ENCODE assay signal across 8 cellular contexts in the genomic region with DNA sequence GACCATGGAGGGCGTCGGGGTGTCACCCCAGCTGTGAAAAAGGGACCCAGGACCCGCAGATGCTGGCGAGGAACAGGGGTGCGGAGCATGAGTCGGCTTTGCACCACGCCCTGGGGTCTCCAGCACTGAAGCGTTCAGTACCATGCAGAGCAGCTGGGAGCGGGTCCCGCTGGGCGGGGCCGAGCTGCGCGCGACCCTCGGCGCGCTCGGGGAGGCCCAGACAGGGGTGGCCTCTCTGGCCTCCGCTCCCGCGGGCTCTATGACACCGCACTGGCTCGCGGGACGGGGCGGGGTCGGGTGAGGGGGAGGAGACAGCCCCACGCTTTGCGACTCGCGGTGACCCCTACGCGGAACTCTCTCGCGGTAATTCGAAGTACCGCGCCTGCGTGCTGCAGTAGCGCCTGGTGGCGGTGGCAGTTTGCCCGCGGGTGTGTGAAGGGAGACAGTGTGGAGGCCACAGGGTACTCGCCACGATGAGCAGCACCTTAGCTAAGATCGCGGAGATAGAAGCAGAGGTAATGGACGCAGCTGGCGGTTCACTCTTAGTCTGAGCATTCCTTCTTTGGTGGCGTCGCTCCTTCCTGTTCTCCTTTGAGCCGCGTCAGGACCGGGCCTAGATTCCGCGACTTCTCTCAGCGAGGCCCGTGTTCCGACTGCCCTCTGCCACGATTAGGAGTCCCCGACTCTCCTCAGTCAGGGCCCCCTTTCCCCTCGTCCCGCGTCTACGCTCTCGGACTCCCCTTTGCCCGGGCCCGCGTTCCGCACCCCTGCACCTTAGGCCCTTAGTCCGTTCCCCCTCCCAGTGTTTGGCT. TPM values are rescaled to one million over a fixed set of nuclear protein-coding genes. Genes with fewer than 3 reads are reported as not detected.
DNase-seq lines count a peak whose midpoint lies in the region; ATAC-seq and TF ChIP-seq lines count a peak whose summit lies in the region.

A gene with protein sequence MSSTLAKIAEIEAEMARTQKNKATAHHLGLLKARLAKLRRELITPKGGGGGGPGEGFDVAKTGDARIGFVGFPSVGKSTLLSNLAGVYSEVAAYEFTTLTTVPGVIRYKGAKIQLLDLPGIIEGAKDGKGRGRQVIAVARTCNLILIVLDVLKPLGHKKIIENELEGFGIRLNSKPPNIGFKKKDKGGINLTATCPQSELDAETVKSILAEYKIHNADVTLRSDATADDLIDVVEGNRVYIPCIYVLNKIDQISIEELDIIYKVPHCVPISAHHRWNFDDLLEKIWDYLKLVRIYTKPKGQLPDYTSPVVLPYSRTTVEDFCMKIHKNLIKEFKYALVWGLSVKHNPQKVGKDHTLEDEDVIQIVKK (plus strand): TSS at position 394 of the 812 bp plus-strand sequence. CDS start 80 bp downstream, at position 474.

- peak within 1 kb of the TSS; percentile 96 for H2AFZ ChIP-seq in PC-9

- H4K20me1 ChIP-seq in PC-9 (ENCODE audit: insufficient read depth), result 0 out of 2 replicates have a peak, but pooled peaks cover 4% of the 10 kb centered on the region

- H3F3A ChIP-seq in PC-9 (ENCODE audit: insufficient read depth, low read depth), result peaks cover 18% of the 10 kb centered on the region

- peak within 1 kb of the TSS; percentile 98 for H3K27ac Mint-ChIP-seq in activated T-cell treated with anti-CD3 and anti-CD28 coated beads, Interleukin-2, amount 50 U/mL, for 24 hours

- 0 to 1% methylated on average over 72 of the region's 72 CpGs for WGBS in esophagus, 2 donors

- peaks cover 9% of the 10 kb centered on the region for H3K36me3 ChIP-seq in PC-9 (ENCODE audit: low read depth)
- no peaks in the 10 kb centered on the region for H3K36me3 ChIP-seq in esophagus (ENCODE audit: control insufficient read depth in 2 of 2, insufficient read depth in 2 of 2, low read length in 1 of 2)
- H3K36me3 ChIP-seq in muscle layer of colon (ENCODE audit: insufficient read depth, low read length), result peaks cover 18% of the 10 kb centered on the region

- H3K27ac ChIP-seq in PC-9, result peak within 1 kb of the TSS; percentile 34
- peak within 1 kb of the TSS; percentile 87 to 94 for H3K27ac ChIP-seq in esophagus (ENCODE audit: low read depth in 2 of 2, low read length in 1 of 2)
- peak within 1 kb of the TSS; percentile 94 for H3K27ac ChIP-seq in muscle layer of colon (ENCODE audit: low read depth, low read length)

- H3K4me1 ChIP-seq in PC-9 (replicated peaks; ENCODE audit: insufficient read depth) (peaks cover 14% of the 10 kb centered on the region), esophagus (ENCODE audit: control insufficient read depth in 2 of 2, insufficient read depth in 2 of 2, low read length in 1 of 2) (peaks cover 0 to 2% of the 10 kb centered on the region in 2 donors), muscle layer of colon (ENCODE audit: insufficient read depth, low read length) (peaks cover 5% of the 10 kb centered on the region)

- H3K9me3 Mint-ChIP-seq in activated T-cell treated with anti-CD3 and anti-CD28 coated beads, Interleukin-2, amount 50 U/mL, for 24 hours, result no peaks in the 10 kb centered on the region

- H3K4me3 ChIP-seq in Jurkat, Clone E6-1 (ENCODE audit: low read length), result peak within 1 kb of the TSS; percentile 97
- H3K4me3 ChIP-seq in PC-9 (peak within 1 kb of the TSS; percentile 90), esophagus (ENCODE audit: low read depth in 1 of 2, low read length in 2 of 2) (peak within 1 kb of the TSS; percentile 94 to 96), muscle layer of colon (ENCODE audit: low read depth in 1 of 2, low read length in 2 of 2) (peak within 1 kb of the TSS; percentile 98 to 99)

- no peaks in the 10 kb centered on the region for H3K9me2 ChIP-seq in PC-9 (ENCODE audit: insufficient read depth)

- H3K4me3 Mint-ChIP-seq in activated T-cell treated with anti-CD3 and anti-CD28 coated beads, Interleukin-2, amount 50 U/mL, for 24 hours, result peak within 1 kb of the TSS; percentile 96

- peaks cover 46% of the 10 kb centered on the region for H3K79me2 ChIP-seq in PC-9 (ENCODE audit: low read depth)

- ATAC-seq in GM21619 (IDR thresholded peaks at IDR 0.05; ENCODE audit: unreplicated experiment), result peak; percentile 95

- H3K4me2 ChIP-seq in PC-9, result peak within 1 kb of the TSS; percentile 95

- DNase-seq in DMS153 treated with DMSO at 0.1 percent for 48 hours (lab: John Stamatoyannopoulos, UW; ENCODE audit: unreplicated experiment), result peak; percentile 89
- peak; percentile 92 for DNase-seq in Jurkat, Clone E6-1 (ENCODE audit: low read depth, low spot score)
- DNase-seq in PC-9, result peak; percentile 89 to 95
- peak; percentile 98 for DNase-seq in activated T-cell treated with anti-CD3 and anti-CD28 coated beads, Interleukin-2, amount 50 U/mL, for 24 hours
- peak; percentile 97 for DNase-seq in stimulated activated CD8-positive, alpha-beta memory T cell treated with anti-CD3 and anti-CD28 coated beads, Interleukin-7, amount 100 ng/mL, for 24 hours (ENCODE audit: low read depth)

- intact Hi-C loops in PC-9 (cut with micrococcal nuclease; ENCODE audit: unreplicated experiment), result loop anchor here (1.0 to 5.0 kb wide), 2 partner anchors 52 to 107 kb away; a partner anchor contains a TSS

- POLR2A ChIA-PET in PC-9 (lab: Charles Lee; ENCODE audit: unreplicated experiment), result interaction anchor here (0.5 to 0.6 kb wide), 3 partner anchors 8 to 203 kb away, joined by 3 to 6 read pairs (median 6); no protein-coding TSS in a partner anchor

- peaks cover 44% of the 10 kb centered on the region for H3K36me3 Mint-ChIP-seq in activated T-cell treated with anti-CD3 and anti-CD28 coated beads, Interleukin-2, amount 50 U/mL, for 24 hours (ENCODE audit: low read depth)

- CTCF ChIA-PET in PC-9 (lab: Charles Lee), result no interaction called here

- BruUV-seq in PC-9 (replicated peaks; lab: Mats Ljungman, UMichigan), result TSS peak; percentile 64

- peaks cover 26% of the 10 kb centered on the region for H3K4me1 Mint-ChIP-seq in activated T-cell treated with anti-CD3 and anti-CD28 coated beads, Interleukin-2, amount 50 U/mL, for 24 hours (ENCODE audit: low read depth)

- H3K9me3 ChIP-seq in PC-9 (ENCODE audit: insufficient read depth, low read depth) (no peaks in the 10 kb centered on the region), esophagus (ENCODE audit: control insufficient read depth in 2 of 2, insufficient read depth in 1 of 2, low read depth in 1 of 2, low read length in 1 of 2) (no peaks in the 10 kb centered on the region), muscle layer of colon (ENCODE audit: low read length) (no peaks in the 10 kb centered on the region)

- peak within 1 kb of the TSS; percentile 96 for H3K9ac ChIP-seq in muscle layer of colon (ENCODE audit: low read length)

- H3K27me3 ChIP-seq in PC-9 (ENCODE audit: insufficient read depth, low read depth), result no peaks in the 10 kb centered on the region
- H3K27me3 ChIP-seq in esophagus (ENCODE audit: control insufficient read depth in 1 of 2, insufficient read depth in 2 of 2, low read length in 2 of 2), result no peaks in the 10 kb centered on the region
- H3K27me3 ChIP-seq in muscle layer of colon (ENCODE audit: control insufficient read depth in 1 of 2, insufficient read depth in 2 of 2, low read length in 2 of 2), result no peaks in the 10 kb centered on the region

- no peaks in the 10 kb centered on the region for H3K27me3 Mint-ChIP-seq in activated T-cell treated with anti-CD3 and anti-CD28 coated beads, Interleukin-2, amount 50 U/mL, for 24 hours

- no peak for TF ChIP-seq CTCF in PC-9 (conservative IDR thresholded peaks at IDR 0.05)

RNA-seq across cellular contexts. Expression of the gene that starts here (rescaled TPM):
- polyA plus RNA-seq in Jurkat, Clone E6-1 (2012; ENCODE audit: insufficient read depth, insufficient read length), result 185 TPM
- 60.1 and 73.8 TPM in 2 replicates for total RNA-seq in PC-9 (2021)
- polyA plus RNA-seq in esophagus, result 10 to 100 TPM; 22.7 to 30.8 TPM

Comparison
In these comparisons a context has a peak if more than half of its experiments do, and no peak if none do; other contexts are left out.
1. Peak in every context shown above with its lines: DNase-seq, ATAC-seq, H3K4me3 ChIP-seq and H3K27ac ChIP-seq.
2. H3K27ac ChIP-seq: peak in every context shown above with its lines; median percentile 94 in muscle layer of colon; 90 in esophagus; 34 in PC-9.